In genomic region chr5:148383564-148384388, GRCh38 we compare ENCODE assay signal across 1 cellular context.
TF ChIP-seq lines count a peak whose summit lies in the region.

TSS of gene FBXO38 (plus strand) at chr5:148383958. CDS start at chr5:148394777, 10,819 bp downstream.

TF ChIP-seq in HepG2, 621 proteins besides CTCF, POLR2A, EP300 and RAD21 (continued from another document and continues in another):
- TF ChIP-seq AFF4 (CRISPR knock-in tag; IDR thresholded peaks at IDR 0.05) (no peak), HOXA5 (CRISPR knock-in tag; IDR thresholded peaks at IDR 0.05) (peak; percentile 71), ZNF143 (CRISPR knock-in tag; IDR thresholded peaks at IDR 0.05) (peak; percentile 53; the same call in 1 of the 2 replicates), ZSCAN31 (CRISPR knock-in tag; IDR thresholded peaks at IDR 0.05; ENCODE audit: low read depth) (peak; percentile 72), SKI (IDR thresholded peaks at IDR 0.05; ENCODE audit: partially characterized antibody) (peak; percentile 16), ZMAT3 (CRISPR knock-in tag; conservative IDR thresholded peaks at IDR 0.05) (peak; percentile 77; the same call in 1 of the 2 replicates), GATAD2A (CRISPR knock-in tag; IDR thresholded peaks at IDR 0.05) (peak; percentile 77), SOX5 (CRISPR knock-in tag; IDR thresholded peaks at IDR 0.05; ENCODE audit: borderline replicate concordance) (peak; percentile 69), SMAD1 (CRISPR knock-in tag; IDR thresholded peaks at IDR 0.05; ENCODE audit: borderline replicate concordance, low read depth) (peak; percentile 55; the same call in 1 of the 2 replicates), RELA (CRISPR knock-in tag; IDR thresholded peaks at IDR 0.05) (peak; percentile 63; the same call in 1 of the 2 replicates), NFATC3 (CRISPR knock-in tag; IDR thresholded peaks at IDR 0.05) (no peak), ELF4 (CRISPR knock-in tag; IDR thresholded peaks at IDR 0.05; ENCODE audit: borderline replicate concordance) (peak; percentile 93; the same call in 1 of the 2 replicates), SRSF1 (optimal IDR thresholded peaks at IDR 0.05; ENCODE audit: low read depth, low read length) (peak; percentile 89), ZNF564 (CRISPR knock-in tag; IDR thresholded peaks at IDR 0.05) (no peak), TCF7L2 (IDR thresholded peaks at IDR 0.05; ENCODE audit: low read depth, low read length) (no peak), ZNF503 (CRISPR knock-in tag; IDR thresholded peaks at IDR 0.05) (0 out of 2 replicates have a peak, but pooled peaks have one; percentile 50), ZNF775 (CRISPR knock-in tag; IDR thresholded peaks at IDR 0.05; ENCODE audit: borderline replicate concordance) (no peak), ZNF274 (CRISPR knock-in tag; IDR thresholded peaks at IDR 0.05) (no peak), ZFY (CRISPR knock-in tag; IDR thresholded peaks at IDR 0.05) (peak; percentile 98), HNF1A (IDR thresholded peaks at IDR 0.05; ENCODE audit: low read depth) (no peak), HNF1A (CRISPR knock-in tag; IDR thresholded peaks at IDR 0.05; ENCODE audit: borderline replicate concordance) (no peak), ZNF543 (CRISPR knock-in tag; IDR thresholded peaks at IDR 0.05) (no peak; the same call in 1 of the 2 replicates), GMEB1 (CRISPR knock-in tag; IDR thresholded peaks at IDR 0.05; ENCODE audit: borderline replicate concordance) (peak; percentile 83), NR3C1 (CRISPR knock-in tag; IDR thresholded peaks at IDR 0.05) (no peak), AKNA (CRISPR knock-in tag; IDR thresholded peaks at IDR 0.05; ENCODE audit: borderline replicate concordance) (no peak), DR1 (CRISPR knock-in tag; IDR thresholded peaks at IDR 0.05) (peak; percentile 79), KLF12 (CRISPR knock-in tag; IDR thresholded peaks at IDR 0.05; ENCODE audit: borderline replicate concordance) (no peak), PBX2 (CRISPR knock-in tag; IDR thresholded peaks at IDR 0.05) (no peak), CCAR2 (optimal IDR thresholded peaks at IDR 0.05; ENCODE audit: low read depth, low read length) (no peak), ATF3 (CRISPR knock-in tag; IDR thresholded peaks at IDR 0.05) (peak; percentile 95), JUN (CRISPR knock-in tag; IDR thresholded peaks at IDR 0.05) (peak; percentile 95), GLMP (CRISPR knock-in tag; IDR thresholded peaks at IDR 0.05; ENCODE audit: borderline replicate concordance) (no peak), NCOA2 (CRISPR knock-in tag; IDR thresholded peaks at IDR 0.05) (peak; percentile 62; the same call in 1 of the 2 replicates), HOXD1 (CRISPR knock-in tag; IDR thresholded peaks at IDR 0.05) (peak; percentile 51; the same call in 1 of the 2 replicates), ZBTB44 (CRISPR knock-in tag; IDR thresholded peaks at IDR 0.05) (no peak; the same call in 1 of the 2 replicates)
